In the genomic region with DNA sequence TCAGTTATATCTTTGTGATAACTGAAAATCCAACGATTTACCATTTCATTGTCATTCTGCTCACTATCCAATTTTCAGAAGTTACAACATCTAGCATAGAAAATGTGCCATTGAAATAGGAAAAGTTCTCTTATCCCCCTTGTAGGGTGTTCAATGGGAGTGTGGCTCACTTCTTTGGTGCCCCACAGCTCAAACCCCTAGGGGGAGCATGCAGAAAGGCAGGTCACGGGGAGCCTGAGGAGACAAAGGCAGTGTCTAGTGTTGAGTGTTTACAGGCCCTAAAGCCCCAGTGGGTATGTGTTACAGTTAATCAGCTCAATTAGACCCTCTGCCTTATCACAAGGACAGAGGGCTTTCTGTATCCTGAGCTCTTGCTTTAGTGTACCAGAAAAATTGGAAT, we compare ENCODE assay signal across 20 cellular contexts.
"Had no signal": no experiment of that assay in that cellular context is flagged by ENCODE, and none has a peak within 500 bp of the region (broad histone marks: within the 10 kb centered on the region; RNA-seq: fewer than 3 reads in every experiment).

No MANE protein-coding gene starts in this region.

- H3K4me1 ChIP-seq: pancreas, psoas muscle, right atrium auricular region, upper lobe of left lung had no signal

- H3K4me3 ChIP-seq: pancreas, psoas muscle, right atrium auricular region, upper lobe of left lung had no signal

- H3K27ac ChIP-seq: brain microvascular endothelial cell, pancreas, psoas muscle, right atrium auricular region, upper lobe of left lung had no signal

- H3K36me3 ChIP-seq: brain microvascular endothelial cell, pancreas, right atrium auricular region, upper lobe of left lung had no signal

- H3K27me3 ChIP-seq: brain microvascular endothelial cell, pancreas, right atrium auricular region, upper lobe of left lung had no signal

- FAIRE-seq: islet of Langerhans, pancreas had no signal

- ATAC-seq: activated naive CD4-positive, alpha-beta T cell treated with anti-CD3 and anti-CD28 coated beads, Interleukin-2, amount 50 U/mL, for 72 hours; activated T-helper 17 cell treated with anti-CD3 and anti-CD28 coated beads, Interleukin-2, amount 50 U/mL, for 72 hours; left ventricle myocardium superior; psoas muscle; stimulated activated naive CD8-positive, alpha-beta T cell treated with anti-CD3 and anti-CD28 coated beads, Interleukin-15, Interleukin-2, amounts not matched to agents 100 U/mL and 50 U/mL, for 24 hours had no signal

- DNase-seq: activated CD4-positive, alpha-beta T cell treated with anti-CD3 and anti-CD28 coated beads, Interleukin-2, amount 50 U/mL, for 1 hour; activated CD4-positive, CD25-positive, alpha-beta regulatory T cell treated with anti-CD3 and anti-CD28 coated beads, Interleukin-2, amount 50 U/mL, for 72 hours; activated T-cell treated with anti-CD3 and anti-CD28 coated beads, Interleukin-2, amount 50 U/mL, for 1 hour; aorta; brain microvascular endothelial cell; caudate nucleus; effector CD4-positive, alpha-beta T cell; erythroblast; foreskin fibroblast; left ventricle myocardium superior; mammary epithelial cell; psoas muscle; stimulated activated CD4-positive, alpha-beta T cell treated with anti-CD3 and anti-CD28 coated beads, Interleukin-4, amount 100 ng/mL, for 4 hours; stimulated activated naive CD8-positive, alpha-beta T cell treated with anti-CD3 and anti-CD28 coated beads, Interleukin-15, Interleukin-2, amounts not matched to agents 100 U/mL and 50 U/mL, for 24 hours; upper lobe of left lung had no signal

- H3K9me3 ChIP-seq: pancreas, psoas muscle, right atrium auricular region, upper lobe of left lung had no signal
